Comparison of ENCODE assay signal across 8 cellular contexts in genomic region chr19:2507109-2507508, GRCh38. TPM values are rescaled to one million over a fixed set of nuclear protein-coding genes. Genes with fewer than 3 reads are reported as not detected.
A peak's percentile ranks its signal among the peaks of the same experiment; 100 is the strongest.
DNase-seq lines count a peak whose midpoint lies in the region; ATAC-seq and TF ChIP-seq lines count a peak whose summit lies in the region.

No MANE protein-coding gene starts in this region.

- H3K27me3 ChIP-seq in GM23248 (replicated peaks; ENCODE audit: insufficient read depth) (no peaks in the 10 kb centered on the region), left lung (no peaks in the 10 kb centered on the region)

- TF ChIP-seq CTCF in left lung (IDR thresholded peaks at IDR 0.05), result no peak

- peak overlapping the region; percentile 66 for H2AFZ ChIP-seq in GM23248

- no peaks in the 10 kb centered on the region for H3K79me2 ChIP-seq in GM23248 (ENCODE audit: insufficient read depth)

- H3K27ac ChIP-seq in GM23248, result peak overlapping the region; percentile 35
- H3K27ac ChIP-seq in left lung, result peak overlapping the region in 1 of 2 donors; percentile 69

- peak; percentile 83 for ATAC-seq in left lung
- ATAC-seq in HG03097 (IDR thresholded peaks at IDR 0.05; ENCODE audit: low FRiP score, unreplicated experiment), result no peak
- no peak for ATAC-seq in GM19463 (IDR thresholded peaks at IDR 0.05; ENCODE audit: unreplicated experiment)

- H3K4me3 ChIP-seq in GM23248, result peak overlapping the region; percentile 36
- H3K4me3 ChIP-seq in left lung, result peak overlapping the region in 1 of 2 donors; percentile 9

- in situ Hi-C loops in GM23248 (cut with MboI), result no loop called here

- peaks cover 23% of the 10 kb centered on the region for H3F3A ChIP-seq in GM23248 (ENCODE audit: insufficient read depth)

- 6 to 11% methylated on average over 11 to 12 of the region's 12 CpGs for WGBS in GM23248 (ENCODE audit: low coverage in 1 of 2, low lambda C conversion rate in 2 of 2, missing lambda C conversion rate in 2 of 2), 2 experiments

- H3K36me3 ChIP-seq in GM23248 (ENCODE audit: low read depth) (no peaks in the 10 kb centered on the region), left lung (no peaks in the 10 kb centered on the region)

- H3K4me2 ChIP-seq in GM23248 (ENCODE audit: unreplicated experiment), result peak overlapping the region; percentile 43

- DNase-seq in GM23248 (peak; percentile 79), NCI-H2081 (lab: John Stamatoyannopoulos, UW) (peak; percentile 74 to 94), left lung (no peak), KG1 (lab: John Stamatoyannopoulos, UW) (no peak), head of caudate nucleus (no peak)
- peak; percentile 31 to 41 for DNase-seq in activated T-cell treated with anti-CD3 and anti-CD28 coated beads, Interleukin-2, amount 50 U/mL, for 48 hours

- H4K20me1 ChIP-seq in GM23248 (ENCODE audit: insufficient read depth), result no peaks in the 10 kb centered on the region

- intact Hi-C loops in left lung (cut with DNase I), result no loop called here
- intact Hi-C loops in head of caudate nucleus (cut with DNase I), result no loop called here

- peak overlapping the region; percentile 30; the same call in 1 of the 2 replicates for H3K9ac ChIP-seq in GM23248

- no peaks in the 10 kb centered on the region for H3K9me3 ChIP-seq in GM23248 (ENCODE audit: low read depth)
- H3K9me3 ChIP-seq in left lung, result no peaks in the 10 kb centered on the region

- H3K4me1 ChIP-seq in GM23248 (ENCODE audit: insufficient read depth) (peaks cover 20% of the 10 kb centered on the region), left lung (peaks cover 0 to 29% of the 10 kb centered on the region in 2 donors)

- no peaks in the 10 kb centered on the region for H3K9me2 ChIP-seq in GM23248 (ENCODE audit: insufficient read depth)

RNA-seq across cellular contexts. Expression of gene GADD45B, which starts 31.2 kb away (rescaled TPM):
- 89.7 TPM in 2 replicates for total RNA-seq in GM23248 (2014; rRNA removed; shearing (Covaris generic))
- 95.0 and 96.1 TPM in 2 replicates for polyA plus RNA-seq in GM23248 (2016; fragmentation: Nextera tagmentation; extraction: Ambion mirVana)
- total RNA-seq in left lung, result 10 to 100 TPM; 54.0 to 73.5 TPM

RNA-seq across cellular contexts. Expression of gene LMNB2, which starts 50.4 kb away (rescaled TPM):
- 93.7 and 119 TPM in 2 replicates for total RNA-seq in GM23248 (2014; rRNA removed; shearing (Covaris generic))
- 25.2 and 25.9 TPM in 2 replicates for polyA plus RNA-seq in GM23248 (2016; fragmentation: Nextera tagmentation; extraction: Ambion mirVana)
- 10 to 100 TPM; 35.1 to 40.5 TPM for total RNA-seq in left lung

Comparison
In these comparisons a context has a peak if more than half of its experiments do, and no peak if none do; other contexts are left out.
1. DNase-seq: peak in GM23248 (single experiment), NCI-H2081 (2 of 2) and activated T-cell treated with anti-CD3 and anti-CD28 coated beads, Interleukin-2, amount 50 U/mL, for 48 hours (2 of 2); none in left lung (0 of 2), KG1 (single experiment) and head of caudate nucleus (0 of 42).